ENCODE assay signal across 16 cellular contexts in the genomic region with DNA sequence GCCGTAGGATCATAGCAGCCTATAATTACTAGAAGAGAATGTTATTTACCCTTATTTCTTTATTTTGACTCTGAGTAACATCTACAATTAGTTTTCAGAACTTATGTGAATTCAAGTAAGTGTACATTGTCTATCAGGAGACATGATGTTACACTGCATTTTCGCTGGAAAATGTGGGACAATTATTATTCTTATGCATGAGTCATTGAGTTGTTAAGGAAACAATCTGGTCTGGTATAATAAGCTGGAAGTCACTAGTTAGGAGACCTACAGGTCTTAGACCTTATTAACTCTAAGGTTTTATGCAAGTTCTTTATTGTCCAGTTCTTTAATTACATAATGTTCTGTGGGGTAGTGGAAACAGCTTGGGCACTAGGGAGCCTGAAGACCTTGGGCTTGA. TPM values are rescaled to one million over a fixed set of nuclear protein-coding genes. Genes with fewer than 3 reads are reported as not detected.
DNase-seq lines count a peak whose midpoint lies in the region; ATAC-seq and TF ChIP-seq lines count a peak whose summit lies in the region.
"Had no signal": no experiment of that assay in that cellular context is flagged by ENCODE, and none has a peak within 500 bp of the region (broad histone marks: within the 10 kb centered on the region; RNA-seq: fewer than 3 reads in every experiment).

No MANE protein-coding gene starts in this region.

- POLR2A ChIA-PET in activated CD8-positive, alpha-beta T cell treated with anti-CD3 and anti-CD28 coated beads for 36 hours (lab: Charles Lee) = no interaction called here
- POLR2A ChIA-PET in activated CD8-positive, alpha-beta T cell treated with anti-CD3 and anti-CD28 coated beads, Interleukin-2, amount 10 ng/mL, durations not matched to agents 7 days and 5 days (lab: Charles Lee) = no interaction called here
- POLR2A ChIA-PET in WTC11 (lab: Charles Lee) = no interaction called here

- peak overlapping the region; percentile 43 for H3K27ac Mint-ChIP-seq in activated CD8-positive, alpha-beta T cell treated with anti-CD3 and anti-CD28 coated beads for 36 hours
- no peak overlapping the region for H3K27ac Mint-ChIP-seq in activated CD8-positive, alpha-beta T cell treated with anti-CD3 and anti-CD28 coated beads, Interleukin-2, amount 10 ng/mL, durations not matched to agents 7 days and 5 days
- H3K27ac Mint-ChIP-seq in WTC11 = peak overlapping the region; percentile 73; the same call in 1 of the 2 replicates
- H3K27ac Mint-ChIP-seq in stimulated activated effector memory CD8-positive, alpha-beta T cell treated with anti-CD3 and anti-CD28 coated beads, Interleukin-12 subunit alpha, Interleukin-12 subunit beta, amount 100 ng/mL, for 72 hours = peak overlapping the region; percentile 51
- H3K27ac Mint-ChIP-seq: activated CD4-positive, alpha-beta memory T cell treated with anti-CD3 and anti-CD28 coated beads for 36 hours; natural killer cell treated with Interleukin-12 subunit alpha and Interleukin-12 subunit beta and Interleukin-15 and Interleukin-18, amount 100 ng/mL, for 72 hours had no signal

- no peak overlapping the region for H3K4me3 Mint-ChIP-seq in activated CD8-positive, alpha-beta T cell treated with anti-CD3 and anti-CD28 coated beads for 36 hours
- H3K4me3 Mint-ChIP-seq in activated CD8-positive, alpha-beta T cell treated with anti-CD3 and anti-CD28 coated beads, Interleukin-2, amount 10 ng/mL, durations not matched to agents 7 days and 5 days = no peak overlapping the region
- H3K4me3 Mint-ChIP-seq in WTC11 = no peak overlapping the region
- H3K4me3 Mint-ChIP-seq in stimulated activated effector memory CD8-positive, alpha-beta T cell treated with anti-CD3 and anti-CD28 coated beads, Interleukin-12 subunit alpha, Interleukin-12 subunit beta, amount 100 ng/mL, for 72 hours = no peak overlapping the region
- H3K4me3 Mint-ChIP-seq: activated CD4-positive, alpha-beta memory T cell treated with anti-CD3 and anti-CD28 coated beads for 36 hours; natural killer cell treated with Interleukin-12 subunit alpha and Interleukin-12 subunit beta and Interleukin-15 and Interleukin-18, amount 100 ng/mL, for 72 hours had no signal

- H3K9me3 Mint-ChIP-seq in activated CD8-positive, alpha-beta T cell treated with anti-CD3 and anti-CD28 coated beads for 36 hours = no peaks in the 10 kb centered on the region
- H3K9me3 Mint-ChIP-seq in activated CD8-positive, alpha-beta T cell treated with anti-CD3 and anti-CD28 coated beads, Interleukin-2, amount 10 ng/mL, durations not matched to agents 7 days and 5 days (ENCODE audit: insufficient read depth) = no peaks in the 10 kb centered on the region
- no peaks in the 10 kb centered on the region for H3K9me3 Mint-ChIP-seq in WTC11
- H3K9me3 Mint-ChIP-seq in stimulated activated effector memory CD8-positive, alpha-beta T cell treated with anti-CD3 and anti-CD28 coated beads, Interleukin-12 subunit alpha, Interleukin-12 subunit beta, amount 100 ng/mL, for 72 hours = no peaks in the 10 kb centered on the region
- H3K9me3 Mint-ChIP-seq: activated CD4-positive, alpha-beta memory T cell treated with anti-CD3 and anti-CD28 coated beads for 36 hours; natural killer cell treated with Interleukin-12 subunit alpha and Interleukin-12 subunit beta and Interleukin-15 and Interleukin-18, amount 100 ng/mL, for 72 hours had no signal

- H3K27me3 Mint-ChIP-seq in activated CD8-positive, alpha-beta T cell treated with anti-CD3 and anti-CD28 coated beads for 36 hours = no peaks in the 10 kb centered on the region
- H3K27me3 Mint-ChIP-seq in activated CD8-positive, alpha-beta T cell treated with anti-CD3 and anti-CD28 coated beads, Interleukin-2, amount 10 ng/mL, durations not matched to agents 7 days and 5 days (ENCODE audit: low read depth) = no peaks in the 10 kb centered on the region
- H3K27me3 Mint-ChIP-seq in WTC11 (ENCODE audit: low read depth) = no peaks in the 10 kb centered on the region
- H3K27me3 Mint-ChIP-seq: activated CD4-positive, alpha-beta memory T cell treated with anti-CD3 and anti-CD28 coated beads for 36 hours; natural killer cell treated with Interleukin-12 subunit alpha and Interleukin-12 subunit beta and Interleukin-15 and Interleukin-18, amount 100 ng/mL, for 72 hours had no signal

- intact Hi-C loops in activated CD8-positive, alpha-beta T cell treated with anti-CD3 and anti-CD28 coated beads for 36 hours (cut with micrococcal nuclease) = loop anchor here (10.0 kb wide), 1 partner anchor 311 kb away; a partner anchor contains a TSS

- no peak for TF ChIP-seq CTCF in activated CD8-positive, alpha-beta T cell treated with anti-CD3 and anti-CD28 coated beads for 36 hours (IDR thresholded peaks at IDR 0.05)
- TF ChIP-seq CTCF in WTC11 (IDR thresholded peaks at IDR 0.05) (no peak), foreskin fibroblast (IDR thresholded peaks at IDR 0.05; ENCODE audit: low read depth, low read length) (no peak)

- ATAC-seq in activated CD8-positive, alpha-beta T cell treated with anti-CD3 and anti-CD28 coated beads for 36 hours = no peak
- ATAC-seq in activated CD8-positive, alpha-beta T cell treated with anti-CD3 and anti-CD28 coated beads, Interleukin-2, amount 10 ng/mL, durations not matched to agents 7 days and 5 days = no peak
- ATAC-seq in WTC11 (no peak), HG03469 (IDR thresholded peaks at IDR 0.05; ENCODE audit: unreplicated experiment) (no peak)
- ATAC-seq in stimulated activated effector memory CD8-positive, alpha-beta T cell treated with anti-CD3 and anti-CD28 coated beads, Interleukin-12 subunit alpha, Interleukin-12 subunit beta, amount 100 ng/mL, for 72 hours = no peak
- ATAC-seq: left cardiac atrium; natural killer cell treated with Interleukin-12 subunit alpha and Interleukin-12 subunit beta and Interleukin-15 and Interleukin-18, amount 100 ng/mL, for 72 hours had no signal

- CTCF ChIA-PET in activated CD8-positive, alpha-beta T cell treated with anti-CD3 and anti-CD28 coated beads for 36 hours (lab: Charles Lee) = interaction anchor here (1.1 kb wide), 1 partner anchor 140 kb away, joined by 3 read pairs; no protein-coding TSS in a partner anchor
- CTCF ChIA-PET in activated CD8-positive, alpha-beta T cell treated with anti-CD3 and anti-CD28 coated beads, Interleukin-2, amount 10 ng/mL, durations not matched to agents 7 days and 5 days (lab: Charles Lee) = interaction anchor here (1.4 to 1.7 kb wide), 2 partner anchors 10 to 79 kb away, joined by 3 to 4 read pairs; no protein-coding TSS in a partner anchor
- CTCF ChIA-PET in WTC11 (lab: Charles Lee) = interaction anchor here (0.8 to 2.3 kb wide), 5 partner anchors 139 to 169 kb away, joined by 3 to 7 read pairs (median 3); a partner anchor contains a TSS

- peaks cover 55% of the 10 kb centered on the region for H3K4me1 Mint-ChIP-seq in activated CD8-positive, alpha-beta T cell treated with anti-CD3 and anti-CD28 coated beads for 36 hours (ENCODE audit: low read depth)
- H3K4me1 Mint-ChIP-seq in activated CD8-positive, alpha-beta T cell treated with anti-CD3 and anti-CD28 coated beads, Interleukin-2, amount 10 ng/mL, durations not matched to agents 7 days and 5 days (ENCODE audit: low read depth) = peaks cover 34% of the 10 kb centered on the region
- peaks cover 40% of the 10 kb centered on the region for H3K4me1 Mint-ChIP-seq in WTC11
- H3K4me1 Mint-ChIP-seq in stimulated activated effector memory CD8-positive, alpha-beta T cell treated with anti-CD3 and anti-CD28 coated beads, Interleukin-12 subunit alpha, Interleukin-12 subunit beta, amount 100 ng/mL, for 72 hours = peaks cover 48% of the 10 kb centered on the region

- peaks cover 8% of the 10 kb centered on the region for H3K36me3 Mint-ChIP-seq in activated CD8-positive, alpha-beta T cell treated with anti-CD3 and anti-CD28 coated beads for 36 hours (ENCODE audit: low read depth)
- peaks cover 6% of the 10 kb centered on the region for H3K36me3 Mint-ChIP-seq in activated CD8-positive, alpha-beta T cell treated with anti-CD3 and anti-CD28 coated beads, Interleukin-2, amount 10 ng/mL, durations not matched to agents 7 days and 5 days (ENCODE audit: low read depth)
- H3K36me3 Mint-ChIP-seq in WTC11 = no peaks in the 10 kb centered on the region
- H3K36me3 Mint-ChIP-seq in stimulated activated effector memory CD8-positive, alpha-beta T cell treated with anti-CD3 and anti-CD28 coated beads, Interleukin-12 subunit alpha, Interleukin-12 subunit beta, amount 100 ng/mL, for 72 hours = peaks cover 9% of the 10 kb centered on the region
- H3K36me3 Mint-ChIP-seq: activated CD4-positive, alpha-beta memory T cell treated with anti-CD3 and anti-CD28 coated beads for 36 hours; natural killer cell treated with Interleukin-12 subunit alpha and Interleukin-12 subunit beta and Interleukin-15 and Interleukin-18, amount 100 ng/mL, for 72 hours had no signal

- no peak overlapping the region for H3K4me3 ChIP-seq in foreskin fibroblast (ENCODE audit: low read depth in 1 of 2, low read length in 2 of 2)
- H3K4me3 ChIP-seq: upper lobe of left lung had no signal

- DNase-seq in activated CD8-positive, alpha-beta T cell treated with anti-CD3 and anti-CD28 coated beads for 36 hours = no peak
- DNase-seq in activated CD8-positive, alpha-beta T cell treated with anti-CD3 and anti-CD28 coated beads, Interleukin-2, amount 10 ng/mL, durations not matched to agents 7 days and 5 days = no peak
- DNase-seq in WTC11 (ENCODE audit: low spot score) (no peak), foreskin fibroblast (peak; percentile 28 to 62), NCI-H2081 treated with DMSO at 0.1 percent for 48 hours (lab: John Stamatoyannopoulos, UW) (no peak)
- DNase-seq in stimulated activated effector memory CD8-positive, alpha-beta T cell treated with anti-CD3 and anti-CD28 coated beads, Interleukin-12 subunit alpha, Interleukin-12 subunit beta, amount 100 ng/mL, for 72 hours (ENCODE audit: low spot score in 2 of 2) = no peak
- no peak for DNase-seq in activated CD4-positive, alpha-beta T cell treated with anti-CD3 and anti-CD28 coated beads, Interleukin-2, amount 50 U/mL, for 1 hour
- DNase-seq: activated CD4-positive, alpha-beta memory T cell treated with anti-CD3 and anti-CD28 coated beads for 36 hours; DMS79; foreskin melanocyte; left cardiac atrium; NCI-H1930; small intestine; upper lobe of left lung had no signal

TF ChIP-seq in WTC11, 78 proteins besides CTCF, POLR2A, EP300 and RAD21 (continues in another document):
- TF ChIP-seq ESRRA (CRISPR knock-in tag; IDR thresholded peaks at IDR 0.05; ENCODE audit: borderline replicate concordance) (no peak), ZNF671 (CRISPR knock-in tag; IDR thresholded peaks at IDR 0.05) (no peak), TEAD1 (CRISPR knock-in tag; IDR thresholded peaks at IDR 0.05) (no peak), HMGA2 (CRISPR knock-in tag; IDR thresholded peaks at IDR 0.05) (no peak), GRHL2 (CRISPR knock-in tag; IDR thresholded peaks at IDR 0.05; ENCODE audit: insufficient replicate concordance, severe bottlenecking) (no peak), ZNF121 (CRISPR knock-in tag; IDR thresholded peaks at IDR 0.05) (no peak), NR3C1 (CRISPR knock-in tag; conservative IDR thresholded peaks at IDR 0.05; ENCODE audit: low read depth) (no peak)

RNA-seq across cellular contexts. Expression of a gene that starts 5.8 kb away (rescaled TPM):
- 100 to 1,000 TPM; 107 to 113 TPM for total RNA-seq in activated CD8-positive, alpha-beta T cell treated with anti-CD3 and anti-CD28 coated beads for 36 hours
- 10 to 100 TPM; 91.0 to 93.7 TPM for total RNA-seq in activated CD8-positive, alpha-beta T cell treated with anti-CD3 and anti-CD28 coated beads, Interleukin-2, amount 10 ng/mL, durations not matched to agents 7 days and 5 days
- 122 to 125 TPM (median 123 TPM) in 3 replicates for total RNA-seq in WTC11 (2021)

Comparison
In these comparisons a context has a peak if more than half of its experiments do, and no peak if none do; other contexts are left out.
1. DNase-seq: peak in foreskin fibroblast (2 of 2); none in activated CD8-positive, alpha-beta T cell treated with anti-CD3 and anti-CD28 coated beads for 36 hours (single experiment), activated CD8-positive, alpha-beta T cell treated with anti-CD3 and anti-CD28 coated beads, Interleukin-2, amount 10 ng/mL, durations not matched to agents 7 days and 5 days (single experiment), WTC11 (single experiment), stimulated activated effector memory CD8-positive, alpha-beta T cell treated with anti-CD3 and anti-CD28 coated beads, Interleukin-12 subunit alpha, Interleukin-12 subunit beta, amount 100 ng/mL, for 72 hours (0 of 2), NCI-H2081 treated with DMSO at 0.1 percent for 48 hours (single experiment) and activated CD4-positive, alpha-beta T cell treated with anti-CD3 and anti-CD28 coated beads, Interleukin-2, amount 50 U/mL, for 1 hour (single experiment).